ENCODE assay signal across 16 cellular contexts in genomic region chr9:20582150-20582549, GRCh38. TPM values are rescaled to one million over a fixed set of nuclear protein-coding genes. Genes with fewer than 3 reads are reported as not detected.
A peak's percentile ranks its signal among the peaks of the same experiment; 100 is the strongest.
DNase-seq lines count a peak whose midpoint lies in the region; ATAC-seq and FAIRE-seq lines count a peak whose summit lies in the region.
"Had no signal": no experiment of that assay in that cellular context is flagged by ENCODE, and none has a peak within 500 bp of the region (broad histone marks: within the 10 kb centered on the region; RNA-seq: fewer than 3 reads in every experiment).

No MANE protein-coding gene starts in this region.

- peak overlapping the region; percentile 67 for H3K4me3 Mint-ChIP-seq in natural killer cell treated with Interleukin-12 subunit alpha and Interleukin-12 subunit beta and Interleukin-15 and Interleukin-18, amount 100 ng/mL, for 72 hours
- H3K4me3 Mint-ChIP-seq: GM23338 had no signal

- no peaks in the 10 kb centered on the region for H3K9me3 Mint-ChIP-seq in natural killer cell treated with Interleukin-12 subunit alpha and Interleukin-12 subunit beta and Interleukin-15 and Interleukin-18, amount 100 ng/mL, for 72 hours
- H3K9me3 Mint-ChIP-seq: GM23338 had no signal

- no peaks in the 10 kb centered on the region for H3K27me3 Mint-ChIP-seq in natural killer cell treated with Interleukin-12 subunit alpha and Interleukin-12 subunit beta and Interleukin-15 and Interleukin-18, amount 100 ng/mL, for 72 hours

- H3K27ac Mint-ChIP-seq in natural killer cell treated with Interleukin-12 subunit alpha and Interleukin-12 subunit beta and Interleukin-15 and Interleukin-18, amount 100 ng/mL, for 72 hours = peak overlapping the region in 1 of 2 donors; percentile 77
- H3K27ac Mint-ChIP-seq: GM23338 had no signal

- peaks cover 36 to 61% of the 10 kb centered on the region in 2 donors for H3K4me1 Mint-ChIP-seq in natural killer cell treated with Interleukin-12 subunit alpha and Interleukin-12 subunit beta and Interleukin-15 and Interleukin-18, amount 100 ng/mL, for 72 hours (ENCODE audit: low read depth in 2 of 2)
- H3K4me1 Mint-ChIP-seq: GM23338 had no signal

- ATAC-seq in GM18858 (IDR thresholded peaks at IDR 0.05; ENCODE audit: unreplicated experiment) = peak; percentile 54
- ATAC-seq in GM19463 (IDR thresholded peaks at IDR 0.05; ENCODE audit: unreplicated experiment) = peak; percentile 49
- peak; percentile 78 for ATAC-seq in HG03378 (IDR thresholded peaks at IDR 0.05; ENCODE audit: unreplicated experiment)
- peak in 1 of 2 donors; percentile 67 for ATAC-seq in natural killer cell treated with Interleukin-12 subunit alpha and Interleukin-12 subunit beta and Interleukin-15 and Interleukin-18, amount 100 ng/mL, for 72 hours
- ATAC-seq: GM23338 had no signal

- DNase-seq in natural killer cell treated with Interleukin-12 subunit alpha and Interleukin-12 subunit beta and Interleukin-15 and Interleukin-18, amount 100 ng/mL, for 72 hours (ENCODE audit: low spot score) = no peak
- no peak for DNase-seq in frontal cortex (ENCODE audit: low spot score in 2 of 2)
- no peak for DNase-seq in NCI-H82 treated with DMSO at 0.1 percent for 48 hours (lab: John Stamatoyannopoulos, UW; ENCODE audit: unreplicated experiment)
- DNase-seq in T-helper 9 cell = no peak
- DNase-seq: activated CD4-positive, alpha-beta T cell treated with anti-CD3 and anti-CD28 coated beads for 1 hour; EL; mammary epithelial cell; NCI-H1105; NCI-H524 treated with DMSO at 0.1 percent for 48 hours; Peyer's patch; SW 1271 had no signal

- FAIRE-seq in frontal cortex (lab: Jason Lieb, UNC) = no peak
- FAIRE-seq: HepG2 had no signal

- H3K36me3 Mint-ChIP-seq in natural killer cell treated with Interleukin-12 subunit alpha and Interleukin-12 subunit beta and Interleukin-15 and Interleukin-18, amount 100 ng/mL, for 72 hours = peaks cover 25% of the 10 kb centered on the region

RNA-seq across cellular contexts. Expression of gene MLLT3, which starts 40.1 kb away (rescaled TPM):
- total RNA-seq in natural killer cell treated with Interleukin-12 subunit alpha and Interleukin-12 subunit beta and Interleukin-15 and Interleukin-18, amount 100 ng/mL, for 72 hours = 10 to 100 TPM; 15.7 to 29.7 TPM
- 125 TPM for total RNA-seq in frontal cortex
